In the genomic region with DNA sequence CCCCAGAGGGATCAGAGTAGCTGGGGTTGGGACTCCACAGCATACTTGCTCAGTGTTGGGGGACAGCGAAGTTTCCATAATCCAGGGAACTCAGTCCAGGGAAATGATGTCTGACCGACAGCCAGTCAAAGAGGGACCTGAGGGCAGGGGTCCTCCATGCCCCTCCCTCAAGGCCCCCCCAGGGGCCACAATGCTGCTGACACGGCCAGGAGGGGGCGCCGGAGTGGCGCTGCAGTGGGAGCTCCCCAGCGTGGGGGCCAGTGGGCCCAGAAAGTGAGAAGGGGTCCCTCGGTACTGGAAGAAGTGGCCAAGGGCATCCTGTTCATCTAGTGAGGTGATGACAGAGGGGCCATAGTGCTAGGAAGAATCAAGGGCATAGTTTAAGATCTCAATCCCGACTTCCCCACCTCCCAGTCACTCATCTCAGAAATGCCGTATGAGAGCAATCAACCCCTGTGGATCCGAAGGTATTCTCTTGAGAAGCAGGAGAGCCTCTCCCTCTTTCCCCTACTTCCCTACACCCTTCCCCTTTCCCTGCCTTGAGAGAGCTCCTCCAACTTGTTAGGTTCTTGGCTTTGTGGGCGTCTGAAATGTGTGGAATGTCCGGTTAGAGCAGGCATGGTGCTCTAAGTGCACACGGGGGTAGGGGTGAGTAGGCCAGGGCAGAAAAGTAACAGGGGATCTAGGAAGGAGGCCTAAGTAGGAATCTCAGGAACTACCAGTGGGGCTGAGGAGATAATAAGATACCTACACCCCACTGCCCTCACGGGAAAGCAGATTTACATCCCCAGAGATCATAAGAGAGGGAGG, we compare ENCODE assay signal across 11 cellular contexts. TPM values are rescaled to one million over a fixed set of nuclear protein-coding genes. Genes with fewer than 3 reads are reported as not detected.
A peak's percentile ranks its signal among the peaks of the same experiment; 100 is the strongest.
DNase-seq lines count a peak whose midpoint lies in the region; ATAC-seq and TF ChIP-seq lines count a peak whose summit lies in the region.
"Had no signal": no experiment of that assay in that cellular context is flagged by ENCODE, and none has a peak within 500 bp of the region (broad histone marks: within the 10 kb centered on the region; RNA-seq: fewer than 3 reads in every experiment).

No MANE protein-coding gene starts in this region.

- no peak overlapping the region for H3K27ac Mint-ChIP-seq in CD14-positive monocyte
- peak overlapping the region; percentile 80 for H3K27ac Mint-ChIP-seq in HFFc6

- WGBS in lung, 2 donors, result 73 to 82% methylated on average over 15 of the region's 15 CpGs

- no peak overlapping the region for H3K4me3 ChIP-seq in astrocyte of the cerebellum (ENCODE audit: low read depth, low read length)
- no peak overlapping the region for H3K4me3 ChIP-seq in lung
- H3K4me3 ChIP-seq in gastrocnemius medialis, result no peak overlapping the region
- H3K4me3 ChIP-seq: uterus had no signal

- H3K36me3 Mint-ChIP-seq in CD14-positive monocyte (peaks cover 55 to 64% of the 10 kb centered on the region in 2 donors), HFFc6 (ENCODE audit: low read depth) (peaks cover 19% of the 10 kb centered on the region)

- intact Hi-C loops in CD14-positive monocyte (cut with micrococcal nuclease), result loop anchor here (5.0 kb wide), 2 partner anchors 38 to 168 kb away; partner anchors contain the start of gene ANKRD35 (in 1 of the 2)
- intact Hi-C loops in gastrocnemius medialis (cut with DNase I; ENCODE audit: low total_unique reads), result no loop called here

- H3K4me1 ChIP-seq in lung (ENCODE audit: control insufficient read depth in 2 of 2, insufficient read depth in 2 of 2, low read length in 2 of 2) (peaks cover 0 to 6% of the 10 kb centered on the region in 2 donors), gastrocnemius medialis (peaks cover 6 to 14% of the 10 kb centered on the region in 2 donors)

- TF ChIP-seq CTCF in CD14-positive monocyte (IDR thresholded peaks at IDR 0.05) (peak; percentile 51), HFFc6 (IDR thresholded peaks at IDR 0.05) (peak; percentile 82), astrocyte of the cerebellum (IDR thresholded peaks at IDR 0.05; ENCODE audit: low read depth, low read length, missing control alignments) (peak; percentile 59), lung (IDR thresholded peaks at IDR 0.05; ENCODE audit: control extremely low read depth, extremely low read depth) (no peak), gastrocnemius medialis (IDR thresholded peaks at IDR 0.05 in 4 of 5, conservative IDR thresholded peaks at IDR 0.05 in 1 of 5) (no peak)

- H3K4me3 Mint-ChIP-seq in CD14-positive monocyte, result no peak overlapping the region
- peak overlapping the region; percentile 16; the same call in 1 of the 2 replicates for H3K4me3 Mint-ChIP-seq in HFFc6

- TF ChIP-seq POLR2A in gastrocnemius medialis (IDR thresholded peaks at IDR 0.05), result no peak

- H3K27ac ChIP-seq in lung (ENCODE audit: low read depth in 1 of 2, low read length in 1 of 2) (no peak overlapping the region), gastrocnemius medialis (no peak overlapping the region)
- H3K27ac ChIP-seq: HL-60 had no signal

- H3K4me1 Mint-ChIP-seq in CD14-positive monocyte (peaks cover 6% of the 10 kb centered on the region), HFFc6 (ENCODE audit: low read depth) (peaks cover 32% of the 10 kb centered on the region)

- no peak for DNase-seq in CD14-positive monocyte (ENCODE audit: low spot score)
- DNase-seq in HFFc6, result peak; percentile 50
- DNase-seq in astrocyte of the cerebellum (ENCODE audit: low read depth), result no peak
- peak; percentile 49 for DNase-seq in lung (ENCODE audit: low spot score)
- no peak for DNase-seq in NCI-H446 treated with DMSO at 0.1 percent for 48 hours (lab: John Stamatoyannopoulos, UW)
- DNase-seq in gastrocnemius medialis, result no peak
- DNase-seq in activated CD4-positive, CD25-positive, alpha-beta regulatory T cell (lab: John Stamatoyannopoulos, UW), result no peak
- DNase-seq: effector memory CD4-positive, alpha-beta T cell; uterus had no signal

- no peaks in the 10 kb centered on the region for H3K27me3 ChIP-seq in lung (ENCODE audit: control insufficient read depth, insufficient read depth)
- H3K27me3 ChIP-seq in gastrocnemius medialis, result no peaks in the 10 kb centered on the region
- H3K27me3 ChIP-seq: uterus had no signal

- H3K9me3 Mint-ChIP-seq in CD14-positive monocyte (no peaks in the 10 kb centered on the region), HFFc6 (no peaks in the 10 kb centered on the region)

- peaks cover 42 to 43% of the 10 kb centered on the region in 2 donors for H3K36me3 ChIP-seq in lung (ENCODE audit: control insufficient read depth in 2 of 2, insufficient read depth in 2 of 2, low read length in 2 of 2)
- H3K36me3 ChIP-seq in gastrocnemius medialis, result peaks cover 0 to 65% of the 10 kb centered on the region in 2 donors
- H3K36me3 ChIP-seq: uterus had no signal

- ATAC-seq in lung (ENCODE audit: insufficient read depth, low FRiP score) (no peak), GM18517 (IDR thresholded peaks at IDR 0.05; ENCODE audit: unreplicated experiment) (no peak), gastrocnemius medialis (no peak)

- in situ Hi-C loops in astrocyte of the cerebellum (cut with HindIII; ENCODE audit: low sequenced_read_pairs), result no loop called here
- in situ Hi-C loops in gastrocnemius medialis (cut with MboI; ENCODE audit: low sequenced_read_pairs in 4 of 4), result loop anchor here in 2 of 4 donors (5.0 to 10.0 kb wide), 2 partner anchors 163 to 165 kb away; no protein-coding TSS in a partner anchor

- H3K27me3 Mint-ChIP-seq in CD14-positive monocyte (ENCODE audit: low read depth in 3 of 3) (peaks cover 0 to 3% (median 0%) of the 10 kb centered on the region in 3 donors), HFFc6 (ENCODE audit: insufficient read depth) (peaks cover 4% of the 10 kb centered on the region; the same call in 1 of the 2 replicates)

- H3K9me3 ChIP-seq in lung (ENCODE audit: control insufficient read depth in 2 of 2, insufficient read depth in 1 of 2, low read length in 1 of 2) (no peaks in the 10 kb centered on the region), gastrocnemius medialis (no peaks in the 10 kb centered on the region)
- H3K9me3 ChIP-seq: uterus had no signal

RNA-seq across cellular contexts. Expression of gene NUDT17, which starts 4.1 kb away (rescaled TPM):
- polyA plus RNA-seq in CD14-positive monocyte (1 to 10 TPM; 2.1 to 3.1 TPM), lung (1 to 10 TPM; 1.6 to 3.1 TPM)
- total RNA-seq in HFFc6 (2021; fragmentation: NEBNext Ultra II Directional; extraction: Animal tissue kit (Norgen Biotek cat#: 25700)), result 1 to 10 TPM; 2.4 to 4.5 (median 3.6) TPM
- total RNA-seq in lung (1 to 10 TPM; 3.9 to 6.2 TPM), gastrocnemius medialis (1 to 10 TPM in 1 of 4 donors, under 1 TPM in 2, not detected in 1; 0.46 to 2.2 (median 0.51) TPM)

RNA-seq across cellular contexts. Expression of gene PIAS3, which starts 9.3 kb away (rescaled TPM):
- polyA plus RNA-seq in CD14-positive monocyte (1 to 10 TPM; 7.2 to 8.8 TPM), lung (10 to 100 TPM; 26.4 to 32.1 TPM)
- 10 to 100 TPM; 45.2 to 53.8 (median 51.6) TPM for total RNA-seq in HFFc6 (2021; fragmentation: NEBNext Ultra II Directional; extraction: Animal tissue kit (Norgen Biotek cat#: 25700))
- total RNA-seq in lung (10 to 100 TPM; 23.5 to 54.9 TPM), gastrocnemius medialis (10 to 100 TPM; 26.2 to 40.0 (median 35.7) TPM)

RNA-seq across cellular contexts. Expression of gene POLR3C, which starts 25.6 kb away (rescaled TPM):
- 10 to 100 TPM; 30.5 to 41.3 TPM for polyA plus RNA-seq in CD14-positive monocyte
- 10 to 100 TPM; 31.4 to 39.1 (median 35.1) TPM for total RNA-seq in HFFc6 (2021; fragmentation: NEBNext Ultra II Directional; extraction: Animal tissue kit (Norgen Biotek cat#: 25700))
- total RNA-seq in lung, result 10 to 100 TPM; 25.0 to 26.3 TPM
- 10 to 100 TPM; 14.1 to 17.2 TPM for polyA plus RNA-seq in lung
- total RNA-seq in gastrocnemius medialis, result 10 to 100 TPM; 23.0 to 27.8 (median 26.4) TPM

RNA-seq across cellular contexts. Expression of gene RNF115, which starts 25.7 kb away (rescaled TPM):
- polyA plus RNA-seq in CD14-positive monocyte (1 to 10 TPM; 3.5 to 5.4 TPM), lung (1 to 10 TPM; 4.4 to 8.3 TPM)
- 10 to 100 TPM; 14.0 to 23.0 (median 21.2) TPM for total RNA-seq in HFFc6 (2021; fragmentation: NEBNext Ultra II Directional; extraction: Animal tissue kit (Norgen Biotek cat#: 25700))
- total RNA-seq in lung (10 to 100 TPM; 14.7 to 21.6 TPM), gastrocnemius medialis (10 to 100 TPM; 16.1 to 65.4 (median 37.3) TPM)

RNA-seq across cellular contexts. Expression of gene ANKRD35, which starts 36.1 kb away (rescaled TPM):
- polyA plus RNA-seq in CD14-positive monocyte (1 to 10 TPM; 1.3 to 1.5 TPM), lung (1 to 10 TPM; 2.0 to 2.1 TPM)
- total RNA-seq in HFFc6 (2021; fragmentation: NEBNext Ultra II Directional; extraction: Animal tissue kit (Norgen Biotek cat#: 25700)), result 1 to 10 TPM in 4 of 6 experiments, under 1 TPM in 2; 0.75 to 2.0 (median 1.1) TPM
- total RNA-seq in lung (1 to 10 TPM; 3.4 to 3.7 TPM), gastrocnemius medialis (10 to 100 TPM in 2 of 4 donors, 1 to 10 TPM in 2; 8.0 to 19.5 (median 10.7) TPM)

Comparison
In these comparisons a context has a peak if more than half of its experiments do, and no peak if none do; other contexts are left out.
1. DNase-seq: peak in HFFc6 (single experiment) and lung (single experiment); none in CD14-positive monocyte (single experiment), astrocyte of the cerebellum (single experiment), NCI-H446 treated with DMSO at 0.1 percent for 48 hours (single experiment), gastrocnemius medialis (0 of 2) and activated CD4-positive, CD25-positive, alpha-beta regulatory T cell (0 of 4).
2. CTCF ChIP-seq: peak in CD14-positive monocyte (single experiment), HFFc6 (single experiment) and astrocyte of the cerebellum (single experiment); none in lung (single experiment) and gastrocnemius medialis (0 of 5).